In the genomic region with DNA sequence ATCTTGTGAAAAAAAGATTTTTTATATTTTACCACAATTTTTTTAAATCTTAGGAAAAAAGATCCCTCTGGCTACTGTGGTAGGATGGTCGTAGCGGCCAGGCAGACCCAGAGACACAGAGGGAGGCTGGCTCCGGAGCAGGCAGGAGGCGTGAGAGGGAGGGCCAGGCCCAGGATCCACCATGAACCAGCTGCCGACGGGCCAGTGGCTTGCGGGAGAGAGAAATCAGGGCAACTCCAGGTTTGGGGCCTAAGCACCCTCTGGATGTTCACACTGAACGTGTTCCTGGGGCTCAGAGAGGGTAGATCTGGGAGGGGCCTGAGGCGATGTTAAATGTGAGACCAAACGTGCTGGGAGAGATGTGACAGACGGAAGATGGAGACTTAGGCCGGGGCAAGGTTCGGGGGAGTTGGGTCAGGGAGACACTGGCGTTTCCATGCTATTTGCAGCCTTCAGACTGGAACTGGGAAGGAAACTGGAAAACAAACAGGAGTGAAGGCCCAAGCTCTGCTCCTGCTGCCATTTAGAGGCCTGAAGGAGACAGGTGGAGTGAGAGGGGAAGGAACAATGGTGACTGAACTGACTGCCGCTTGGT, we compare ENCODE assay signal across 1 cellular context.
TF ChIP-seq lines count a peak whose summit lies in the region.

No MANE protein-coding gene starts in this region.

TF ChIP-seq in HepG2, 621 proteins besides CTCF, POLR2A, EP300 and RAD21:
- TF ChIP-seq SMARCC2 (IDR thresholded peaks at IDR 0.05) (no peak), BORCS8-MEF2B (CRISPR knock-in tag; IDR thresholded peaks at IDR 0.05) (no peak), SP4 (CRISPR knock-in tag; IDR thresholded peaks at IDR 0.05) (no peak), MEF2D (CRISPR knock-in tag; IDR thresholded peaks at IDR 0.05) (no peak), SETDB1 (CRISPR knock-in tag; IDR thresholded peaks at IDR 0.05; ENCODE audit: borderline replicate concordance) (no peak), TSC22D2 (CRISPR knock-in tag; IDR thresholded peaks at IDR 0.05; ENCODE audit: borderline replicate concordance) (no peak), MTF2 (CRISPR knock-in tag; IDR thresholded peaks at IDR 0.05; ENCODE audit: borderline replicate concordance) (no peak), AGO2 (optimal IDR thresholded peaks at IDR 0.05; ENCODE audit: low read depth, low read length) (peak; percentile 20), GABPA (IDR thresholded peaks at IDR 0.05; ENCODE audit: low read depth, low read length) (no peak), GABPA (CRISPR knock-in tag; IDR thresholded peaks at IDR 0.05; ENCODE audit: low read depth) (no peak), RXRB (CRISPR knock-in tag; IDR thresholded peaks at IDR 0.05; ENCODE audit: borderline replicate concordance) (no peak), ZSCAN12 (CRISPR knock-in tag; IDR thresholded peaks at IDR 0.05) (no peak), XBP1 (CRISPR knock-in tag; IDR thresholded peaks at IDR 0.05) (no peak), ELF4 (CRISPR knock-in tag; IDR thresholded peaks at IDR 0.05; ENCODE audit: borderline replicate concordance) (no peak), ZSCAN22 (CRISPR knock-in tag; IDR thresholded peaks at IDR 0.05) (no peak)
- TF ChIP-seq, protein P1, sequence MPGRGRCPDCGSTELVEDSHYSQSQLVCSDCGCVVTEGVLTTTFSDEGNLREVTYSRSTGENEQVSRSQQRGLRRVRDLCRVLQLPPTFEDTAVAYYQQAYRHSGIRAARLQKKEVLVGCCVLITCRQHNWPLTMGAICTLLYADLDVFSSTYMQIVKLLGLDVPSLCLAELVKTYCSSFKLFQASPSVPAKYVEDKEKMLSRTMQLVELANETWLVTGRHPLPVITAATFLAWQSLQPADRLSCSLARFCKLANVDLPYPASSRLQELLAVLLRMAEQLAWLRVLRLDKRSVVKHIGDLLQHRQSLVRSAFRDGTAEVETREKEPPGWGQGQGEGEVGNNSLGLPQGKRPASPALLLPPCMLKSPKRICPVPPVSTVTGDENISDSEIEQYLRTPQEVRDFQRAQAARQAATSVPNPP (CRISPR knock-in tag; IDR thresholded peaks at IDR 0.05) = no peak
- TF ChIP-seq, protein P2, sequence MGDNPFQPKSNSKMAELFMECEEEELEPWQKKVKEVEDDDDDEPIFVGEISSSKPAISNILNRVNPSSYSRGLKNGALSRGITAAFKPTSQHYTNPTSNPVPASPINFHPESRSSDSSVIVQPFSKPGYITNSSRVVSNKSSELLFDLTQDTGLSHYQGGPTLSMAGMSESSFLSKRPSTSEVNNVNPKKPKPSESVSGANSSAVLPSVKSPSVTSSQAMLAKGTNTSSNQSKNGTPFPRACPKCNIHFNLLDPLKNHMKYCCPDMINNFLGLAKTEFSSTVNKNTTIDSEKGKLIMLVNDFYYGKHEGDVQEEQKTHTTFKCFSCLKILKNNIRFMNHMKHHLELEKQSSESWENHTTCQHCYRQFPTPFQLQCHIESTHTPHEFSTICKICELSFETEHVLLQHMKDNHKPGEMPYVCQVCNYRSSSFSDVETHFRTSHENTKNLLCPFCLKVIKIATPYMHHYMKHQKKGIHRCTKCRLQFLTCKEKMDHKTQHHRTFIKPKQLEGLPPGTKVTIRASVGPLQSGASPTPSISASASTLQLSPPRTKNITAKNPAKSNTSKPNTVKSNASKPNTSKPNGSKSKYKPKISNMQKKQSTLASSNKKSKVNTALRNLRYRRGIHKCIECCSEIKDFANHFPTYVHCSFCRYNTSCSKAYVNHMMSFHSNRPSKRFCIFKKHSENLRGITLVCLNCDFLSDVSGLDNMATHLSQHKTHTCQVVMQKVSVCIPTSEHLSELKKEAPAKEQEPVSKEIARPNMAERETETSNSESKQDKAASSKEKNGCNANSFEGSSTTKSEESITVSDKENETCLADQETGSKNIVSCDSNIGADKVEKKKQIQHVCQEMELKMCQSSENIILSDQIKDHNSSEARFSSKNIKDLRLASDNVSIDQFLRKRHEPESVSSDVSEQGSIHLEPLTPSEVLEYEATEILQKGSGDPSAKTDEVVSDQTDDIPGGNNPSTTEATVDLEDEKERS (CRISPR knock-in tag; IDR thresholded peaks at IDR 0.05) = no peak
- TF ChIP-seq, protein P3, sequence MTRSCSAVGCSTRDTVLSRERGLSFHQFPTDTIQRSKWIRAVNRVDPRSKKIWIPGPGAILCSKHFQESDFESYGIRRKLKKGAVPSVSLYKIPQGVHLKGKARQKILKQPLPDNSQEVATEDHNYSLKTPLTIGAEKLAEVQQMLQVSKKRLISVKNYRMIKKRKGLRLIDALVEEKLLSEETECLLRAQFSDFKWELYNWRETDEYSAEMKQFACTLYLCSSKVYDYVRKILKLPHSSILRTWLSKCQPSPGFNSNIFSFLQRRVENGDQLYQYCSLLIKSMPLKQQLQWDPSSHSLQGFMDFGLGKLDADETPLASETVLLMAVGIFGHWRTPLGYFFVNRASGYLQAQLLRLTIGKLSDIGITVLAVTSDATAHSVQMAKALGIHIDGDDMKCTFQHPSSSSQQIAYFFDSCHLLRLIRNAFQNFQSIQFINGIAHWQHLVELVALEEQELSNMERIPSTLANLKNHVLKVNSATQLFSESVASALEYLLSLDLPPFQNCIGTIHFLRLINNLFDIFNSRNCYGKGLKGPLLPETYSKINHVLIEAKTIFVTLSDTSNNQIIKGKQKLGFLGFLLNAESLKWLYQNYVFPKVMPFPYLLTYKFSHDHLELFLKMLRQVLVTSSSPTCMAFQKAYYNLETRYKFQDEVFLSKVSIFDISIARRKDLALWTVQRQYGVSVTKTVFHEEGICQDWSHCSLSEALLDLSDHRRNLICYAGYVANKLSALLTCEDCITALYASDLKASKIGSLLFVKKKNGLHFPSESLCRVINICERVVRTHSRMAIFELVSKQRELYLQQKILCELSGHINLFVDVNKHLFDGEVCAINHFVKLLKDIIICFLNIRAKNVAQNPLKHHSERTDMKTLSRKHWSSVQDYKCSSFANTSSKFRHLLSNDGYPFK (CRISPR knock-in tag; IDR thresholded peaks at IDR 0.05; ENCODE audit: borderline replicate concordance) = peak; percentile 40; the same call in 1 of the 2 replicates
TF ChIP-seq in HepG2: peak in this region for 2.
